Comparison of ENCODE assay signal across 21 cellular contexts in genomic region chr18:40066368-40066767, GRCh38.
DNase-seq lines count a peak whose midpoint lies in the region; FAIRE-seq and TF ChIP-seq lines count a peak whose summit lies in the region.
"Had no signal": no experiment of that assay in that cellular context is flagged by ENCODE, and none has a peak within 500 bp of the region (broad histone marks: within the 10 kb centered on the region; RNA-seq: fewer than 3 reads in every experiment).

No MANE protein-coding gene starts in this region.

- H3K4ac ChIP-seq in mesendoderm (ENCODE audit: low read depth, low read length): no peak overlapping the region

- no peak for TF ChIP-seq CTCF in D721Med (IDR thresholded peaks at IDR 0.05; ENCODE audit: insufficient read depth, missing control alignments)

- FAIRE-seq in D721Med (lab: Jason Lieb, UNC): peak; percentile 64
- FAIRE-seq: A204.1, GM12891, GM18507 had no signal

- DNase-seq in D721Med (ENCODE audit: insufficient read length, low spot score) (no peak), NCI-H146 (lab: John Stamatoyannopoulos, UW) (peak; percentile 47), iris pigment epithelial cell (ENCODE audit: low read depth) (peak; percentile 1), mesendoderm (peak; percentile 9), NCI-H446 (lab: John Stamatoyannopoulos, UW) (no peak), NCI-H526 (lab: John Stamatoyannopoulos, UW) (no peak), T1000 (lab: John Stamatoyannopoulos, UW) (no peak)
- DNase-seq in effector memory CD4-positive, alpha-beta T cell: no peak
- DNase-seq: CD4-positive, alpha-beta T cell; CD8-positive, alpha-beta memory T cell; DMS53; DMS79 treated with DMSO at 0.1 percent for 48 hours; GF-D8 had no signal

- H2BK15ac ChIP-seq in mesendoderm (replicated peaks; ENCODE audit: low read depth): no peak overlapping the region

- H3K36me3 ChIP-seq in mesendoderm (ENCODE audit: control insufficient read depth, insufficient read depth, low read length): no peaks in the 10 kb centered on the region
- H3K36me3 ChIP-seq in effector memory CD4-positive, alpha-beta T cell (ENCODE audit: control insufficient read depth, insufficient read depth, low read length): no peaks in the 10 kb centered on the region
- H3K36me3 ChIP-seq: BLaER1, HAP-1 had no signal

- H3K79me2 ChIP-seq in mesendoderm (ENCODE audit: control insufficient read depth, insufficient read depth, low read length): no peaks in the 10 kb centered on the region

- no peak overlapping the region for H3K4me2 ChIP-seq in mesendoderm (ENCODE audit: low read length)
- H3K4me2 ChIP-seq: BLaER1, GM23338 had no signal

- H3K79me1 ChIP-seq in mesendoderm (ENCODE audit: low read length): no peaks in the 10 kb centered on the region

- H3K9ac ChIP-seq in mesendoderm (ENCODE audit: low read length): no peak overlapping the region
- H3K9ac ChIP-seq: BLaER1 had no signal

- no peak overlapping the region for H3K27ac ChIP-seq in mesendoderm (ENCODE audit: low read depth, low read length)
- H3K27ac ChIP-seq in effector memory CD4-positive, alpha-beta T cell (ENCODE audit: insufficient read depth, low read length, poor library complexity, severe bottlenecking): no peak overlapping the region
- H3K27ac ChIP-seq: 22Rv1, BLaER1, C4-2B had no signal

- no peaks in the 10 kb centered on the region for H3K27me3 ChIP-seq in mesendoderm (ENCODE audit: insufficient read depth, low read length, poor library complexity)
- no peaks in the 10 kb centered on the region for H3K27me3 ChIP-seq in effector memory CD4-positive, alpha-beta T cell (replicated peaks; ENCODE audit: control insufficient read depth, insufficient read depth, low read length, poor library complexity, severe bottlenecking)
- H3K27me3 ChIP-seq: BLaER1 had no signal

- H3K4me3 ChIP-seq in mesendoderm (ENCODE audit: low read length): no peak overlapping the region
- H3K4me3 ChIP-seq in effector memory CD4-positive, alpha-beta T cell (ENCODE audit: insufficient read depth, low read depth, low read length, poor library complexity, severe bottlenecking): no peak overlapping the region
- H3K4me3 ChIP-seq: BLaER1, GM23338, HAP-1 had no signal

- H3K4me1 ChIP-seq in mesendoderm (ENCODE audit: control insufficient read depth, low read depth, low read length): no peaks in the 10 kb centered on the region
- no peaks in the 10 kb centered on the region for H3K4me1 ChIP-seq in effector memory CD4-positive, alpha-beta T cell (ENCODE audit: control insufficient read depth, insufficient read depth, low read length, poor library complexity, severe bottlenecking)
- H3K4me1 ChIP-seq: BLaER1 had no signal

- H2AK5ac ChIP-seq in mesendoderm (ENCODE audit: low read length): no peak overlapping the region

- H4K8ac ChIP-seq in mesendoderm (ENCODE audit: low read depth, low read length): no peak overlapping the region

- no peak overlapping the region for H4K5ac ChIP-seq in mesendoderm (ENCODE audit: low read length)

- no peak overlapping the region for H2BK120ac ChIP-seq in mesendoderm (ENCODE audit: low read depth, low read length)

- no CpG with 5 or more reads among the region's 1 CpG for WGBS in mesendoderm (ENCODE audit: extremely low coverage, insufficient coverage, low lambda C conversion rate)

- H3K9me3 ChIP-seq in effector memory CD4-positive, alpha-beta T cell (ENCODE audit: control insufficient read depth, low read length): no peaks in the 10 kb centered on the region
- H3K9me3 ChIP-seq: HAP-1 had no signal

- H3K23ac ChIP-seq in mesendoderm (ENCODE audit: low read length): no peak overlapping the region

- H3K18ac ChIP-seq in mesendoderm (ENCODE audit: low read length): no peak overlapping the region

- no peak overlapping the region for H3K56ac ChIP-seq in mesendoderm (ENCODE audit: low read length)

- H2BK5ac ChIP-seq in mesendoderm (ENCODE audit: low read length): no peak overlapping the region

Comparison
In these comparisons a context has a peak if more than half of its experiments do, and no peak if none do; other contexts are left out.
1. DNase-seq: peak in NCI-H146 (single experiment), iris pigment epithelial cell (single experiment) and mesendoderm (single experiment); none in D721Med (single experiment), NCI-H446 (0 of 2), effector memory CD4-positive, alpha-beta T cell (0 of 3), NCI-H526 (0 of 2) and T1000 (single experiment).